24 cellular contexts compared by ENCODE assay signal in the genomic region with DNA sequence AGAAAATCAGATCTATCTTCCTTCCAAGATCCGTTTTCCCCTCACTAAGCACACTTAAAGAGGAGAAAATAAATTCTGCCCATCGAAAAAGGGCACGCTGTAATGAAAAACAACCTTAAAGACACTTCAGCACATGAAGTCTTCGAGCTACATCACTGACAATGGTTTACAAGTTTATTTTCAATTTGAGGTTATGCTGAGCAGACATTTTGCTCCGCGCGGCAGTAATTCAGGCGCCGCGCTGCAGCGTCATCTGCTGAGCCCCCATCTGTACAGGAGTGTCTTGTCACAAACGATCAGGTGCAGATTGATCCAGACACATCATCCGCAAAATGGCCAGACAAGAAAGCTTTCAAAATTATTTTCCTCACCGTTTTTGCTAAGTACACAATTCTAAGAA.
A peak's percentile ranks its signal among the peaks of the same experiment; 100 is the strongest.
DNase-seq lines count a peak whose midpoint lies in the region; ATAC-seq, FAIRE-seq and TF ChIP-seq lines count a peak whose summit lies in the region.
"Had no signal": no experiment of that assay in that cellular context is flagged by ENCODE, and none has a peak within 500 bp of the region (broad histone marks: within the 10 kb centered on the region; RNA-seq: fewer than 3 reads in every experiment).

No MANE protein-coding gene starts in this region.

- H4K91ac ChIP-seq in neuronal stem cell (ENCODE audit: low read depth, low read length, poor library complexity), result no peak overlapping the region

- no CpG with 5 or more reads among the region's 14 CpGs for WGBS in neuronal stem cell (ENCODE audit: extremely low coverage in 2 of 2, insufficient read length in 2 of 2, insufficient replicate concordance in 1 of 2), 2 donors

- no peak overlapping the region for H3K9ac ChIP-seq in neuronal stem cell (ENCODE audit: low read depth, low read length, poor library complexity)
- H3K9ac ChIP-seq: BLaER1 treated with 17β-estradiol and CSF1 and Interleukin-3, amounts not matched to agents 10 nM and 100 nM had no signal

- DNase-seq in activated CD4-positive, alpha-beta T cell treated with anti-CD3 and anti-CD28 coated beads, Interleukin-2, amount 10 ng/mL, durations not matched to agents 24 days and 14 days, result peak; percentile 28
- DNase-seq in activated CD4-positive, alpha-beta T cell treated with anti-CD3 and anti-CD28 coated beads, Interleukin-2, amount 50 U/mL, for 4 hours, result no peak
- DNase-seq in BE2C, result no peak
- peak; percentile 43 for DNase-seq in NCI-H2227 treated with DMSO at 0.1 percent for 48 hours (lab: John Stamatoyannopoulos, UW)
- no peak for DNase-seq in neuronal stem cell (ENCODE audit: low spot score)
- no peak for DNase-seq in ACHN
- no peak for DNase-seq in urothelium cell line (ENCODE audit: low spot score)
- DNase-seq: 8988T; CD4-positive, alpha-beta T cell; CD8-positive, alpha-beta memory T cell; DMS 273 treated with DMSO at 0.1 percent for 48 hours; DMS79; EL; GDM1; H7; HCEC 1CT had no signal

- H3K36me3 Mint-ChIP-seq in activated CD4-positive, alpha-beta T cell treated with anti-CD3 and anti-CD28 coated beads, Interleukin-2, amount 10 ng/mL, durations not matched to agents 24 days and 14 days (ENCODE audit: low read depth), result no peaks in the 10 kb centered on the region
- H3K36me3 Mint-ChIP-seq: CD14-positive monocyte; CD8-positive, alpha-beta memory T cell had no signal

- peaks cover 8% of the 10 kb centered on the region for H3K27me3 Mint-ChIP-seq in activated CD4-positive, alpha-beta T cell treated with anti-CD3 and anti-CD28 coated beads, Interleukin-2, amount 10 ng/mL, durations not matched to agents 24 days and 14 days

- no peak overlapping the region for H2BK120ac ChIP-seq in neuronal stem cell (ENCODE audit: low read depth, low read length)

- in situ Hi-C loops in ACHN (cut with HindIII; ENCODE audit: low pct_ligation_motif_present, low pct_unique_long_range_greater_than_20kb, low sequenced_read_pairs), result no loop called here

- H3K23ac ChIP-seq in neuronal stem cell (ENCODE audit: low read depth, low read length, poor library complexity), result no peak overlapping the region

- H3K9me3 Mint-ChIP-seq in activated CD4-positive, alpha-beta T cell treated with anti-CD3 and anti-CD28 coated beads, Interleukin-2, amount 10 ng/mL, durations not matched to agents 24 days and 14 days, result no peaks in the 10 kb centered on the region
- H3K9me3 Mint-ChIP-seq: CD4-positive, alpha-beta T cell; CD8-positive, alpha-beta memory T cell had no signal

- FAIRE-seq in urothelium cell line (lab: Jason Lieb, UNC), result no peak
- FAIRE-seq: D721Med, GM12878, GM19239, H1 had no signal

- H3K9me3 ChIP-seq in BE2C (no peaks in the 10 kb centered on the region), neuronal stem cell (replicated peaks in 1 of 2; ENCODE audit: control insufficient read depth in 2 of 2, insufficient read depth in 1 of 2, low read depth in 1 of 2, low read length in 2 of 2) (no peaks in the 10 kb centered on the region)
- H3K9me3 ChIP-seq: BLaER1 treated with 17β-estradiol and CSF1 and Interleukin-3, amounts not matched to agents 10 nM and 100 nM had no signal

- no peak overlapping the region for H3K4me3 Mint-ChIP-seq in activated CD4-positive, alpha-beta T cell treated with anti-CD3 and anti-CD28 coated beads, Interleukin-2, amount 10 ng/mL, durations not matched to agents 24 days and 14 days
- H3K4me3 Mint-ChIP-seq: B cell; CD14-positive monocyte; CD4-positive, alpha-beta T cell; CD8-positive, alpha-beta memory T cell had no signal

- no peak overlapping the region for H2BK5ac ChIP-seq in neuronal stem cell (ENCODE audit: low read length)

- H3K79me1 ChIP-seq in neuronal stem cell (ENCODE audit: low read depth, low read length), result no peaks in the 10 kb centered on the region

- no peak overlapping the region for H2BK12ac ChIP-seq in neuronal stem cell (ENCODE audit: low read length)

- no peaks in the 10 kb centered on the region for H3K4me1 ChIP-seq in BE2C
- no peaks in the 10 kb centered on the region for H3K4me1 ChIP-seq in neuronal stem cell (ENCODE audit: control insufficient read depth in 2 of 2, insufficient read depth in 1 of 2, low read depth in 1 of 2, low read length in 2 of 2)
- H3K4me1 ChIP-seq: BLaER1 treated with 17β-estradiol and CSF1 and Interleukin-3, amounts not matched to agents 10 nM and 100 nM had no signal

- intact Hi-C loops in activated CD4-positive, alpha-beta T cell treated with anti-CD3 and anti-CD28 coated beads, Interleukin-2, amount 10 ng/mL, durations not matched to agents 24 days and 14 days (cut with micrococcal nuclease), result no loop called here

- no peak for ATAC-seq in HG02642 (IDR thresholded peaks at IDR 0.05; ENCODE audit: poor library complexity, unreplicated experiment)
- ATAC-seq: GM12878 had no signal

- H3K14ac ChIP-seq in neuronal stem cell (ENCODE audit: low read length), result no peak overlapping the region

- H2AK5ac ChIP-seq in neuronal stem cell (ENCODE audit: low read depth, low read length), result no peak overlapping the region

- H4K8ac ChIP-seq in neuronal stem cell (ENCODE audit: low read depth, low read length), result no peak overlapping the region

- no peak overlapping the region for H3K27ac ChIP-seq in neuronal stem cell (replicated peaks; ENCODE audit: low read length)
- H3K27ac ChIP-seq: BLaER1 treated with 17β-estradiol and CSF1 and Interleukin-3, amounts not matched to agents 10 nM and 100 nM had no signal

- H3K27ac Mint-ChIP-seq in activated CD4-positive, alpha-beta T cell treated with anti-CD3 and anti-CD28 coated beads, Interleukin-2, amount 10 ng/mL, durations not matched to agents 24 days and 14 days, result no peak overlapping the region
- H3K27ac Mint-ChIP-seq: B cell; CD14-positive monocyte; CD4-positive, alpha-beta T cell; CD8-positive, alpha-beta memory T cell had no signal

- no peaks in the 10 kb centered on the region for H3K4me1 Mint-ChIP-seq in activated CD4-positive, alpha-beta T cell treated with anti-CD3 and anti-CD28 coated beads, Interleukin-2, amount 10 ng/mL, durations not matched to agents 24 days and 14 days
- H3K4me1 Mint-ChIP-seq: CD8-positive, alpha-beta memory T cell had no signal

- H2BK15ac ChIP-seq in neuronal stem cell (ENCODE audit: low read length), result no peak overlapping the region

- H3K4me3 ChIP-seq in BE2C (ENCODE audit: low read depth, low read length) (peak overlapping the region; percentile 43), neuronal stem cell (ENCODE audit: low read length in 2 of 2) (no peak overlapping the region)
- H3K4me3 ChIP-seq: BLaER1 treated with 17β-estradiol and CSF1 and Interleukin-3, amounts not matched to agents 10 nM and 100 nM; GM12878 had no signal

- no peaks in the 10 kb centered on the region for H3K27me3 ChIP-seq in BE2C
- H3K27me3 ChIP-seq in neuronal stem cell (ENCODE audit: control insufficient read depth in 3 of 3, insufficient read depth in 3 of 3, low read depth in 1 of 3, low read length in 3 of 3), result no peaks in the 10 kb centered on the region
- H3K27me3 ChIP-seq: BLaER1 treated with 17β-estradiol and CSF1 and Interleukin-3, amounts not matched to agents 10 nM and 100 nM had no signal

- TF ChIP-seq CTCF in BE2C (IDR thresholded peaks at IDR 0.05; ENCODE audit: low read depth, low read length), result no peak

- H3K4me2 ChIP-seq in neuronal stem cell (ENCODE audit: insufficient read depth, low read length, poor library complexity, severe bottlenecking), result no peak overlapping the region
- H3K4me2 ChIP-seq: BLaER1 treated with 17β-estradiol and CSF1 and Interleukin-3, amounts not matched to agents 10 nM and 100 nM had no signal

- no peak overlapping the region for H3K4ac ChIP-seq in neuronal stem cell (ENCODE audit: low read length)

- H3K18ac ChIP-seq in neuronal stem cell (ENCODE audit: low read length), result peak overlapping the region; percentile 65

- no peak overlapping the region for H2AFZ ChIP-seq in neuronal stem cell (ENCODE audit: low read length)

- H3K36me3 ChIP-seq in BE2C (no peaks in the 10 kb centered on the region), neuronal stem cell (replicated peaks in 1 of 2; ENCODE audit: control insufficient read depth in 2 of 2, insufficient read depth in 2 of 2, low read length in 2 of 2) (no peaks in the 10 kb centered on the region)
- H3K36me3 ChIP-seq: BLaER1 treated with 17β-estradiol and CSF1 and Interleukin-3, amounts not matched to agents 10 nM and 100 nM had no signal

Comparison
In these comparisons a context has a peak if more than half of its experiments do, and no peak if none do; other contexts are left out.
1. DNase-seq: peak in activated CD4-positive, alpha-beta T cell treated with anti-CD3 and anti-CD28 coated beads, Interleukin-2, amount 10 ng/mL, durations not matched to agents 24 days and 14 days (single experiment) and NCI-H2227 treated with DMSO at 0.1 percent for 48 hours (single experiment); none in activated CD4-positive, alpha-beta T cell treated with anti-CD3 and anti-CD28 coated beads, Interleukin-2, amount 50 U/mL, for 4 hours (0 of 2), BE2C (single experiment), neuronal stem cell (single experiment), ACHN (single experiment) and urothelium cell line (single experiment).